Comparison of ENCODE assay signal across 8 cellular contexts in the genomic region with DNA sequence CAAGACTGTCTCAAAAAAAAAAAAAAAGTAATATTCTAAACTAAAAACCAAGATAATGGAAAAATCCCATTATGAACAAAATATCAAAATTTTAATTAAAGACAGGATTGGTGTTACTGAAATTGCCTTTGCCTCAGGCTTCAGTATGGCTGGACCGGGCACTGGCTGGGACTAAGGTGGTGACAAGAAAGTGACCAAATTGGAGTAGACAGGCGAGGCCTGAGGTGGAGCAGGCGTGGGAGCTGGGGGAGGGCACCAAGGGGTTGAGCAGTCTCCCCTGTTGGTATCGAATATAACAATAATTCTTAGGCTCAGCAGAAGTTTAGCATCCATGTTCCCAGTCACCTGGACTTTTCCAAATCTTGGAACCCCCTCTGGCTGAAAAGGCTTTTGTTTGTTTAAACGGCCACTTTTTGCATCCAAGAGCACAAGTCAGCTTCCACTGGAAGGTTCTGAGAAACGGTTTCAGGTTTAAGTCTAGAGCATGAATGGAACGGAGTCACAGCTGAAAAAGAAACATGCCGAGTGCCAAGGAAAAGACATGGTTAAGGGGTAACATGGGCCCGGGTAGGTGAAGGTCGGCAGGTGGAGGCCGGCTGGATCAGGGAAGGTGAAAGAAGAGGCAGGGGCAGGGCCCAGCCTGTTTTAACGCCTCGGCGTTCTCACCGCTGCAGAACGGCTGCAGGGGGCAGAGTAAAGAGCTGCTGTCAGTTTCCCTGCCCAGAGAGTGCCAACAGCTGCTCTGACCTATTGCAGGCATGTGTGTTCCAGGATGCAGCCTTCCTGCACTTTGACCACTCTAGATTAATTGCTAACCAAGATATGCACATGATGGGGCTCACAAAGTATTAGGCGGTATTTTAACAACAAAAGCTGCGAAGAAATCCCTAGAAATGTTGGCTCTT. TPM values are rescaled to one million over a fixed set of nuclear protein-coding genes. Genes with fewer than 3 reads are reported as not detected.
DNase-seq lines count a peak whose midpoint lies in the region; ATAC-seq, FAIRE-seq and TF ChIP-seq lines count a peak whose summit lies in the region.

No MANE protein-coding gene starts in this region.

- POLR2A ChIA-PET in H1 (lab: Charles Lee; ENCODE audit: partially characterized antibody) = interaction anchor here (0.9 to 1.4 kb wide), 4 partner anchors 9 to 904 kb away, joined by 3 to 4 read pairs (median 4); a partner anchor contains a TSS

- H3K23me2 ChIP-seq in H1 (ENCODE audit: low read depth, low read length) = peaks cover 5% of the 10 kb centered on the region

- H3K4me3 ChIP-seq in H1 (ENCODE audit: extremely low read depth in 1 of 4, insufficient read depth in 2 of 4, low read depth in 3 of 4, low read length in 4 of 4) = peak overlapping the region; percentile 32 to 80 (median 59); a peak in 7 of 8 replicates

- H3K36me3 ChIP-seq in H1 (ENCODE audit: control insufficient read depth in 2 of 4, insufficient read depth in 4 of 4, low read length in 3 of 4) = no peaks in the 10 kb centered on the region

- H3K36me3 Mint-ChIP-seq in mesothelial cell of epicardium = no peaks in the 10 kb centered on the region
- peaks cover 4 to 15% of the 10 kb centered on the region in 2 donors for H3K36me3 Mint-ChIP-seq in stimulated activated naive B cell treated with anti-CD40 and anti-IgM and Interleukin-4, amounts not matched to agents 10 μg/mL and 1 μg/mL and 100 μg/mL, for 72 hours

- peaks cover 5 to 16% (median 9%) of the 10 kb centered on the region in 4 experiments; a peak in 6 of 7 replicates for H3K4me1 ChIP-seq in H1 (replicated peaks in 1 of 4; ENCODE audit: control insufficient read depth in 3 of 4, insufficient read depth in 4 of 4, low read length in 3 of 4)

- CTCF ChIA-PET in H1 (lab: Charles Lee; ENCODE audit: partially characterized antibody) = interaction anchor here (0.7 to 1.6 kb wide), 21 partner anchors 8 to 1867 kb away, joined by 3 to 7 read pairs (median 3); no protein-coding TSS in a partner anchor

- H3K4ac ChIP-seq in H1 (replicated peaks; ENCODE audit: insufficient read length, low read depth, low read length) = no peak overlapping the region

- H2BK20ac ChIP-seq in H1 (ENCODE audit: low read length) = no peak overlapping the region

- peak overlapping the region; percentile 81 for H3K4me3 Mint-ChIP-seq in mesothelial cell of epicardium
- H3K4me3 Mint-ChIP-seq in stimulated activated naive B cell treated with anti-CD40 and anti-IgM and Interleukin-4, amounts not matched to agents 10 μg/mL and 1 μg/mL and 100 μg/mL, for 72 hours = peak overlapping the region; percentile 89 to 92

- H3K79me2 ChIP-seq in H1 (ENCODE audit: control insufficient read depth in 1 of 2, insufficient read depth in 2 of 2, low read length in 2 of 2) = no peaks in the 10 kb centered on the region

- no peak overlapping the region for H2BK15ac ChIP-seq in H1 (ENCODE audit: low read length)

- no peak overlapping the region for H2AK5ac ChIP-seq in H1 (ENCODE audit: low read depth, low read length)

- TF ChIP-seq EP300 in H1 (IDR thresholded peaks at IDR 0.05; ENCODE audit: borderline replicate concordance in 1 of 2, low read depth in 2 of 2, low read length in 2 of 2) = no peak

- H2AFZ ChIP-seq in H1 (ENCODE audit: low read length) = no peak overlapping the region; the same call in 1 of the 2 replicates

- H3K27ac Mint-ChIP-seq in mesothelial cell of epicardium = peak overlapping the region; percentile 86
- peak overlapping the region; percentile 62 for H3K27ac Mint-ChIP-seq in stimulated activated naive B cell treated with anti-CD40 and anti-IgM and Interleukin-4, amounts not matched to agents 10 μg/mL and 1 μg/mL and 100 μg/mL, for 72 hours

- no peaks in the 10 kb centered on the region for H3K79me1 ChIP-seq in H1 (ENCODE audit: low read depth, low read length)

- FAIRE-seq in H1 (lab: Jason Lieb, UNC) = no peak

- DNase-seq in Right ventricle myocardium inferior (ENCODE audit: missing footprints) (no peak), cardiac septum (ENCODE audit: low spot score) (no peak), NCI-H2081 treated with DMSO at 0.1 percent for 48 hours (lab: John Stamatoyannopoulos, UW) (peak; percentile 1), H1 (ENCODE audit: low read depth in 1 of 2, low spot score in 2 of 2) (peak in 1 of 2 experiments; percentile 73), mesothelial cell of epicardium (ENCODE audit: low spot score in 2 of 2, unreplicated experiment in 2 of 2) (peak in 1 of 2 experiments; percentile 44)
- peak; percentile 39 for DNase-seq in activated CD4-positive, alpha-beta T cell treated with anti-CD3 and anti-CD28 coated beads, Interleukin-2, amount 50 U/mL, for 1 hour
- DNase-seq in stimulated activated naive B cell treated with anti-CD40 and anti-IgM and Interleukin-4, amounts not matched to agents 10 μg/mL and 1 μg/mL and 100 μg/mL, for 72 hours = peak; percentile 32

- H2BK120ac ChIP-seq in H1 (replicated peaks; ENCODE audit: low read depth, low read length) = no peak overlapping the region

- ATAC-seq in Right ventricle myocardium inferior (peak; percentile 64), HG02938 (IDR thresholded peaks at IDR 0.05; ENCODE audit: unreplicated experiment) (peak; percentile 53)
- peak; percentile 70 to 73 for ATAC-seq in stimulated activated naive B cell treated with anti-CD40 and anti-IgM and Interleukin-4, amounts not matched to agents 10 μg/mL and 1 μg/mL and 100 μg/mL, for 72 hours (replicated peaks)

- no peak; a peak in 2 of 4 replicates for TF ChIP-seq RAD21 in H1 (IDR thresholded peaks at IDR 0.05 in 1 of 2, conservative IDR thresholded peaks at IDR 0.05 in 1 of 2; ENCODE audit: low read depth in 2 of 2, low read length in 2 of 2)

- H4K20me1 ChIP-seq in H1 (replicated peaks in 1 of 2; ENCODE audit: control insufficient read depth in 1 of 2, insufficient read depth in 2 of 2, low read length in 2 of 2) = no peaks in the 10 kb centered on the region

- H2BK5ac ChIP-seq in H1 (ENCODE audit: low read depth, low read length) = no peak overlapping the region

- H3K4me1 Mint-ChIP-seq in mesothelial cell of epicardium = peaks cover 8% of the 10 kb centered on the region
- peaks cover 40 to 53% of the 10 kb centered on the region in 2 donors for H3K4me1 Mint-ChIP-seq in stimulated activated naive B cell treated with anti-CD40 and anti-IgM and Interleukin-4, amounts not matched to agents 10 μg/mL and 1 μg/mL and 100 μg/mL, for 72 hours

- 41% methylated on average over 18 of the region's 18 CpGs; no CpG with 5 or more reads in 1 of the 2 experiments for WGBS in H1 (ENCODE audit: extremely low coverage in 1 of 2, insufficient coverage in 1 of 2, insufficient read length in 1 of 2, insufficient replicate concordance in 2 of 2, low coverage in 1 of 2, low lambda C conversion rate in 2 of 2, missing lambda C conversion rate in 1 of 2), 2 experiments

- peaks cover 5% of the 10 kb centered on the region for H3K9me3 Mint-ChIP-seq in mesothelial cell of epicardium
- H3K9me3 Mint-ChIP-seq in stimulated activated naive B cell treated with anti-CD40 and anti-IgM and Interleukin-4, amounts not matched to agents 10 μg/mL and 1 μg/mL and 100 μg/mL, for 72 hours = peaks cover 2 to 3% of the 10 kb centered on the region in 2 donors

- intact Hi-C loops in Right ventricle myocardium inferior (cut with DNase I) (loop anchor here (5.0 kb wide), 1 partner anchor 108 kb away; no protein-coding TSS in a partner anchor), cardiac septum (cut with DNase I) (loop anchor here (5.0 kb wide), 1 partner anchor 103 kb away; a partner anchor contains a TSS)

- peaks cover 8% of the 10 kb centered on the region for H3K27me3 Mint-ChIP-seq in mesothelial cell of epicardium (ENCODE audit: low read depth)
- H3K27me3 Mint-ChIP-seq in stimulated activated naive B cell treated with anti-CD40 and anti-IgM and Interleukin-4, amounts not matched to agents 10 μg/mL and 1 μg/mL and 100 μg/mL, for 72 hours = no peaks in the 10 kb centered on the region

- TF ChIP-seq CTCF in H1 (IDR thresholded peaks at IDR 0.05; ENCODE audit: control extremely low read depth in 1 of 3, insufficient read depth in 1 of 3, low read depth in 1 of 3, low read length in 3 of 3) = peak in 2 of 3 experiments; percentile 17 to 24; a peak in 2 of 4 replicates
- no peak for TF ChIP-seq CTCF in mesothelial cell of epicardium (IDR thresholded peaks at IDR 0.05; ENCODE audit: unreplicated experiment)

- H3K27me3 ChIP-seq in H1 (replicated peaks in 1 of 4; ENCODE audit: control insufficient read depth in 3 of 4, extremely low read depth in 1 of 4, insufficient read depth in 3 of 4, low read length in 3 of 4) = no peaks in the 10 kb centered on the region

- H3K56ac ChIP-seq in H1 (replicated peaks; ENCODE audit: insufficient read length, low read depth, low read length) = no peak overlapping the region

- TF ChIP-seq POLR2A in H1 (IDR thresholded peaks at IDR 0.05; ENCODE audit: control extremely low read depth in 1 of 2, low read depth in 2 of 2, low read length in 2 of 2) = no peak

- no peak overlapping the region for H4K91ac ChIP-seq in H1 (replicated peaks; ENCODE audit: insufficient read length, low read length)

- H3K27ac ChIP-seq in H1 (ENCODE audit: low read depth, low read length) = no peak overlapping the region

- no peaks in the 10 kb centered on the region for H3K9me3 ChIP-seq in H1 (ENCODE audit: insufficient read depth in 2 of 2, low read depth in 1 of 2, low read length in 1 of 2)

- peak overlapping the region; percentile 62 to 92 for H3K4me2 ChIP-seq in H1 (ENCODE audit: insufficient read depth in 1 of 2, low read depth in 2 of 2, low read length in 2 of 2)

- no peak overlapping the region for H3K23ac ChIP-seq in H1 (ENCODE audit: insufficient read length)

- no peak overlapping the region for H3K14ac ChIP-seq in H1 (ENCODE audit: insufficient read length)

- H3K9ac ChIP-seq in H1 (replicated peaks in 1 of 4; ENCODE audit: extremely low read depth in 1 of 4, low read depth in 3 of 4, low read length in 3 of 4) = no peak overlapping the region

- H4K8ac ChIP-seq in H1 (ENCODE audit: extremely low read depth, insufficient read depth, low read length) = no peak overlapping the region

- no peak overlapping the region for H4K5ac ChIP-seq in H1 (ENCODE audit: insufficient read length, low read depth, low read length)

- peak overlapping the region; percentile 71 for H3K18ac ChIP-seq in H1 (ENCODE audit: extremely low read depth, low read length)

- no peak overlapping the region for H2BK12ac ChIP-seq in H1 (ENCODE audit: low read depth, low read length)

RNA-seq across cellular contexts. Expression of a gene that starts 0.8 kb away (rescaled TPM):
- total RNA-seq in Right ventricle myocardium inferior = 24.6 TPM
- 25.5 TPM for total RNA-seq in cardiac septum
- total RNA-seq in H1 (2021; fragmentation: NEBNext Ultra II Directional; extraction: Animal tissue kit (Norgen Biotek cat#: 25700)) = 9.8 and 11.3 TPM in 2 replicates
- polyA plus RNA-seq in H1 (2011; rRNA removed) = 5.2 and 9.2 TPM in 2 replicates
- polyA plus RNA-seq in H1 (2011; cell fraction: cytosol; rRNA removed) = 9.0 TPM
- polyA plus RNA-seq in H1 (2011; cell fraction: nucleus; rRNA removed) = 8.9 TPM
- polyA plus RNA-seq in H1 (2012, experiment 1 of 2) = 10.6 to 17.4 TPM (median 12.6 TPM) in 4 replicates
- 7.1 TPM for polyA plus RNA-seq in H1 (2012, experiment 2 of 2)
- 14.7 TPM for polyA plus RNA-seq in H1 (2013, experiment 1 of 2)
- 12.4 TPM for polyA plus RNA-seq in H1 (2013, experiment 2 of 2)
- polyA minus RNA-seq in H1 (2011; rRNA and poly(A)+ RNA removed) = 3.0 and 9.0 TPM in 2 replicates
- 3.5 TPM for polyA minus RNA-seq in H1 (2011; cell fraction: cytosol; rRNA and poly(A)+ RNA removed)
- polyA minus RNA-seq in H1 (2011; cell fraction: nucleus; rRNA and poly(A)+ RNA removed) = 17.8 TPM
- 8.0 to 8.7 TPM (median 8.3 TPM) in 3 replicates for total RNA-seq in mesothelial cell of epicardium

Comparison
In these comparisons a context has a peak if more than half of its experiments do, and no peak if none do; other contexts are left out.
1. DNase-seq: peak in NCI-H2081 treated with DMSO at 0.1 percent for 48 hours (single experiment), activated CD4-positive, alpha-beta T cell treated with anti-CD3 and anti-CD28 coated beads, Interleukin-2, amount 50 U/mL, for 1 hour (single experiment) and stimulated activated naive B cell treated with anti-CD40 and anti-IgM and Interleukin-4, amounts not matched to agents 10 μg/mL and 1 μg/mL and 100 μg/mL, for 72 hours (single experiment); none in Right ventricle myocardium inferior (single experiment) and cardiac septum (single experiment).
2. Peak in every context shown above with its lines, with median percentiles within 50 percentile points of each other: ATAC-seq.